Comparison of ENCODE assay signal across 10 cellular contexts in the genomic region with DNA sequence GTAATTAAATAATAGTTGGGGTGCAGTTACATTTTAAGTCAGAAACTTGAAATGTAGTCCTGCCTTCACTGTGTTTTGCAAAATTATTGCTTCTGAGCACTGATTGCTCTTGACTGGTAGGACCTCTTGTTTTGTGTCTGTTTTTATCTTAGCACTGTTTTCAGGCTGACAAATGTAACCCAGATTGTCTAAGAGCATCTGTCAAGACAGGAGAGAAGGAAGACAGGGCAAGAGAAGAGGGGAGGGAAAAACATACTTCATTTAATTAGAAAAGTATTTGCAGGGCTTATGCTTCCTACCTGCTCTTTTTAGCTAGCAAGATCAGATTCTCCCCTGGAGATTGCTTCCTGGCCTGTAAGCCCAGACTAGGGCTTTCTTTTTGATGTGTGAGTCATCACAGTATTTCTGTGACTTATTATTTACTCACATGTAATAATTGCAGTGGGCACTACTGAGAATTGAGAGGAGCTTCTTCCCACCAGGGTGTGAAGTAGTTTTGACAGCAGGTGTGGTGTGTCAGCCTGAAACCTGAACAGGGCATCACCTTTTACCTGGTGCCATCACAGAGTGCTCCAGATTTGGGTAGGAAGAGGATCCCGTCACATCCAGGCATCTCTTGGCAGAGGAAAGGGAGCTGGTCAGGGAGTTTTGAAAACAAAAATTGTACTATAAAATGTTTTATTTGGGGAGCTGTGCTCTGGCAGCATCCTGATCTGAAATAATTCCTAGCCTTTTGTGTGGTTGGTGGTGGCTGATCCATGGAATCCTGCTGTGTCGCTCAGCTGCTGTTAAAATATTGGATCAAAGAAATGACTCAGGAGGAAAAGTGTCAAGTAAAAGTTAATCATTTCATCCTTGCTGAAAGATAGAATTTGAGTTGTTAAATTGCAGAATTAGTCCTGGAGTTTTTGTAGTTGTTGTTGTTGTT.
DNase-seq lines count a peak whose midpoint lies in the region; ATAC-seq, FAIRE-seq and TF ChIP-seq lines count a peak whose summit lies in the region.
"Had no signal": no experiment of that assay in that cellular context is flagged by ENCODE, and none has a peak within 500 bp of the region (broad histone marks: within the 10 kb centered on the region; RNA-seq: fewer than 3 reads in every experiment).

No MANE protein-coding gene starts in this region.

- H3K36me3 Mint-ChIP-seq in stimulated activated memory B cell treated with anti-CD40 and anti-IgM and Interleukin-4, amounts not matched to agents 10 μg/mL and 1 μg/mL and 100 μg/mL, for 72 hours, result no peaks in the 10 kb centered on the region

- H3K9ac ChIP-seq in PC-3 (ENCODE audit: low read length) (no peak overlapping the region), kidney (ENCODE audit: low read length in 2 of 2) (no peak overlapping the region)

- H3K4me2 ChIP-seq in PC-3 (ENCODE audit: low read length), result no peak overlapping the region

- H3K27ac ChIP-seq in PC-3 (ENCODE audit: low read length) (no peak overlapping the region), kidney (ENCODE audit: low read depth in 2 of 2, low read length in 2 of 2) (no peak overlapping the region)

- H3K9me3 Mint-ChIP-seq in stimulated activated memory B cell treated with anti-CD40 and anti-IgM and Interleukin-4, amounts not matched to agents 10 μg/mL and 1 μg/mL and 100 μg/mL, for 72 hours, result no peaks in the 10 kb centered on the region
- H3K9me3 Mint-ChIP-seq: activated CD4-positive, alpha-beta T cell treated with anti-CD3 and anti-CD28 coated beads, Interleukin-2, amount 10 ng/mL, durations not matched to agents 7 days and 5 days had no signal

- no peak for FAIRE-seq in kidney (lab: Jason Lieb, UNC)

- intact Hi-C loops in PC-3 (cut with micrococcal nuclease) (no loop called here), cardiac septum (cut with DNase I) (no loop called here), kidney (cut with DNase I) (no loop called here)

- H3K9me3 ChIP-seq in PC-3 (ENCODE audit: low read length) (no peaks in the 10 kb centered on the region), kidney (ENCODE audit: control insufficient read depth in 1 of 2, low read length in 2 of 2) (no peaks in the 10 kb centered on the region)

- H3K27ac Mint-ChIP-seq in stimulated activated memory B cell treated with anti-CD40 and anti-IgM and Interleukin-4, amounts not matched to agents 10 μg/mL and 1 μg/mL and 100 μg/mL, for 72 hours, result no peak overlapping the region
- H3K27ac Mint-ChIP-seq: activated CD4-positive, alpha-beta T cell treated with anti-CD3 and anti-CD28 coated beads, Interleukin-2, amount 10 ng/mL, durations not matched to agents 7 days and 5 days had no signal

- H3K27me3 ChIP-seq in PC-3 (ENCODE audit: low read length), result peaks cover 8% of the 10 kb centered on the region; the same call in 1 of the 2 replicates

- H3K27me3 Mint-ChIP-seq in stimulated activated memory B cell treated with anti-CD40 and anti-IgM and Interleukin-4, amounts not matched to agents 10 μg/mL and 1 μg/mL and 100 μg/mL, for 72 hours, result peaks cover 13% of the 10 kb centered on the region
- H3K27me3 Mint-ChIP-seq: activated CD4-positive, alpha-beta T cell treated with anti-CD3 and anti-CD28 coated beads, Interleukin-2, amount 10 ng/mL, durations not matched to agents 7 days and 5 days had no signal

- ATAC-seq in GM19452 (IDR thresholded peaks at IDR 0.05; ENCODE audit: unreplicated experiment) (peak; percentile 80), HG03378 (IDR thresholded peaks at IDR 0.05; ENCODE audit: unreplicated experiment) (peak; percentile 75), PC-3 (no peak)
- no peak for ATAC-seq in stimulated activated memory B cell treated with anti-CD40 and anti-IgM and Interleukin-4, amounts not matched to agents 10 μg/mL and 1 μg/mL and 100 μg/mL, for 72 hours

- H3K36me3 ChIP-seq in PC-3 (ENCODE audit: low read depth, low read length) (no peaks in the 10 kb centered on the region), kidney (ENCODE audit: control insufficient read depth in 1 of 2, insufficient read depth in 2 of 2, low read length in 2 of 2) (no peaks in the 10 kb centered on the region)

- H3K4me3 Mint-ChIP-seq in stimulated activated memory B cell treated with anti-CD40 and anti-IgM and Interleukin-4, amounts not matched to agents 10 μg/mL and 1 μg/mL and 100 μg/mL, for 72 hours, result no peak overlapping the region
- H3K4me3 Mint-ChIP-seq: activated CD4-positive, alpha-beta T cell treated with anti-CD3 and anti-CD28 coated beads, Interleukin-2, amount 10 ng/mL, durations not matched to agents 7 days and 5 days had no signal

- H3K4me1 Mint-ChIP-seq in stimulated activated memory B cell treated with anti-CD40 and anti-IgM and Interleukin-4, amounts not matched to agents 10 μg/mL and 1 μg/mL and 100 μg/mL, for 72 hours, result peaks cover 8% of the 10 kb centered on the region
- H3K4me1 Mint-ChIP-seq: activated CD4-positive, alpha-beta T cell treated with anti-CD3 and anti-CD28 coated beads, Interleukin-2, amount 10 ng/mL, durations not matched to agents 7 days and 5 days had no signal

- no peaks in the 10 kb centered on the region for H3K9me2 ChIP-seq in PC-3 (replicated peaks; ENCODE audit: low read length)

- H3K79me2 ChIP-seq in PC-3 (ENCODE audit: low read length), result no peaks in the 10 kb centered on the region

- H2AFZ ChIP-seq in PC-3 (ENCODE audit: low read length), result no peak overlapping the region

- H3F3A ChIP-seq in PC-3 (ENCODE audit: low read length, unreplicated experiment), result no peaks in the 10 kb centered on the region

- no peak for TF ChIP-seq CTCF in PC-3 (conservative IDR thresholded peaks at IDR 0.05; ENCODE audit: low read depth, low read length)
- no peak for TF ChIP-seq CTCF in kidney (IDR thresholded peaks at IDR 0.05; ENCODE audit: borderline replicate concordance, extremely low read depth, insufficient read depth)

- no peaks in the 10 kb centered on the region for H4K20me1 ChIP-seq in PC-3 (ENCODE audit: low read length)

- CTCF ChIA-PET in PC-3 (lab: Charles Lee), result no interaction called here

- peak; percentile 48 for DNase-seq in COLO668 (lab: John Stamatoyannopoulos, UW; ENCODE audit: unreplicated experiment)
- DNase-seq in PC-3, result peak; percentile 38
- DNase-seq in cardiac septum (ENCODE audit: low spot score), result no peak
- DNase-seq in OCI-M2 (lab: John Stamatoyannopoulos, UW; ENCODE audit: unreplicated experiment), result no peak
- no peak for DNase-seq in kidney
- DNase-seq: activated CD4-positive, alpha-beta T cell treated with anti-CD3 and anti-CD28 coated beads, Interleukin-2, amount 10 ng/mL, durations not matched to agents 7 days and 5 days; GOT3 had no signal

- H3K4me1 ChIP-seq in PC-3 (ENCODE audit: insufficient read depth, low read length) (no peaks in the 10 kb centered on the region), kidney (ENCODE audit: control insufficient read depth in 1 of 2, insufficient read depth in 1 of 2, low read depth in 1 of 2, low read length in 2 of 2) (no peaks in the 10 kb centered on the region)

- no peak overlapping the region for H3K4me3 ChIP-seq in PC-3 (ENCODE audit: low read length)
- H3K4me3 ChIP-seq in kidney (ENCODE audit: low read length in 2 of 2), result no peak overlapping the region

- BruUV-seq in PC-3 (replicated peaks; lab: Mats Ljungman, UMichigan), result no TSS peak

- POLR2A ChIA-PET in PC-3 (lab: Charles Lee; ENCODE audit: unreplicated experiment), result no interaction called here

Comparison
In these comparisons a context has a peak if more than half of its experiments do, and no peak if none do; other contexts are left out.
1. DNase-seq: peak in COLO668 (single experiment) and PC-3 (single experiment); none in cardiac septum (single experiment), OCI-M2 (single experiment) and kidney (single experiment).
2. ATAC-seq: peak in GM19452 (single experiment) and HG03378 (single experiment); none in PC-3 (single experiment) and stimulated activated memory B cell treated with anti-CD40 and anti-IgM and Interleukin-4, amounts not matched to agents 10 μg/mL and 1 μg/mL and 100 μg/mL, for 72 hours (single experiment).